ENCODE assay signal across 1 cellular context in genomic region chr13:104594801-104595200, GRCh38.
TF ChIP-seq lines count a peak whose summit lies in the region.

No MANE protein-coding gene starts in this region.

TF ChIP-seq in GM23338, 12 proteins besides CTCF, POLR2A, EP300 and RAD21 (continued from another document):
- TF ChIP-seq ZNF462 (CRISPR knock-in tag; IDR thresholded peaks at IDR 0.05) (no peak), STAT1 (IDR thresholded peaks at IDR 0.05; ENCODE audit: unreplicated experiment) (no peak), REST (IDR thresholded peaks at IDR 0.05; ENCODE audit: unreplicated experiment) (no peak), EZH2 (IDR thresholded peaks at IDR 0.05; ENCODE audit: low read depth, unreplicated experiment) (no peak), EZH2phosphoT487 (IDR thresholded peaks at IDR 0.05; ENCODE audit: unreplicated experiment) (no peak), POLR2AphosphoS5 (IDR thresholded peaks at IDR 0.05; ENCODE audit: low read depth) (no peak), CREB1 (CRISPR knock-in tag; IDR thresholded peaks at IDR 0.05; ENCODE audit: low read depth) (no peak), ETS1 (IDR thresholded peaks at IDR 0.05) (no peak), ZNF114 (CRISPR knock-in tag; IDR thresholded peaks at IDR 0.05) (no peak), JUNB (IDR thresholded peaks at IDR 0.05; ENCODE audit: unreplicated experiment) (no peak)
